In the genomic region with DNA sequence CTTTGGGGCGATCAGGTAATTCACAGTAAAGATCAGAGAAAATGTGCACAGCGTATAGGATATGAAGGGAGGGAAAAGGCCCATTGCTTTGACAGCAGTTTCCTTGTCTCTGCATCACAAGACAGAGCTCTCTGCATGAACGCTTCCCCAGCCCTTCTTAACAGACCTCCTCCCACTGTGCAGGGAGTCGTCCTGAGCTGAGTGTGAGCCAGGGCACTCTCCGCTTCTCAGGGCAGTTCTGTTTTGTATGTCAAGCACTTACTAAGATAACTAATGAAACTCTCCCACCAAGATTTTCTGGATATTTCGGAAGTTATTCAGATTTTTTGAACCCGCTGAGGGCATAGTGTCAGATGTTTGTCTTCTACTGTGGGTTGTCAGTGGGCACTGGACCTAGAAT, we compare ENCODE assay signal across 25 cellular contexts.
"Had no signal": no experiment of that assay in that cellular context is flagged by ENCODE, and none has a peak within 500 bp of the region (broad histone marks: within the 10 kb centered on the region; RNA-seq: fewer than 3 reads in every experiment).

No MANE protein-coding gene starts in this region.

- H3K36me3 Mint-ChIP-seq: stimulated activated effector memory CD8-positive, alpha-beta T cell treated with anti-CD3 and anti-CD28 coated beads, Interleukin-12 subunit alpha, Interleukin-12 subunit beta, amount 100 ng/mL, for 72 hours; type B pancreatic cell had no signal

- DNase-seq: activated CD4-positive, alpha-beta T cell treated with anti-CD3 and anti-CD28 coated beads, Interleukin-2, amount 10 ng/mL, durations not matched to agents 24 days and 14 days; activated CD4-positive, CD25-positive, alpha-beta regulatory T cell; activated CD8-positive, alpha-beta T cell treated with anti-CD3 and anti-CD28 coated beads for 36 hours; activated naive CD4-positive, alpha-beta T cell treated with anti-CD3 and anti-CD28 coated beads for 36 hours; activated naive CD8-positive, alpha-beta T cell treated with anti-CD3 and anti-CD28 coated beads, Interleukin-2, amount 50 U/mL, for 24 hours; activated T-cell treated with anti-CD3 and anti-CD28 coated beads, Interleukin-2, amount 50 U/mL, for 24 hours; aorta; brain microvascular endothelial cell; cerebellar nuclear complex; effector CD4-positive, alpha-beta T cell; gastrocnemius medialis; heart right ventricle; immature natural killer cell; left colon; lower lobe of right lung; ovary; right lobe of liver; SK-N-SH; stimulated activated CD4-positive, alpha-beta T cell treated with anti-CD3 and anti-CD28 coated beads, Interleukin-4, amount 100 ng/mL, for 1 hour; stomach had no signal

- H3K4me3 Mint-ChIP-seq: activated CD4-positive, alpha-beta T cell treated with anti-CD3 and anti-CD28 coated beads, Interleukin-2, amount 10 ng/mL, durations not matched to agents 24 days and 14 days; activated CD8-positive, alpha-beta T cell treated with anti-CD3 and anti-CD28 coated beads for 36 hours; activated naive CD4-positive, alpha-beta T cell treated with anti-CD3 and anti-CD28 coated beads for 36 hours; activated naive CD8-positive, alpha-beta T cell treated with anti-CD3 and anti-CD28 coated beads, Interleukin-2, amount 50 U/mL, for 24 hours; activated T-cell treated with anti-CD3 and anti-CD28 coated beads, Interleukin-2, amount 50 U/mL, for 24 hours; immature natural killer cell; stimulated activated effector memory CD8-positive, alpha-beta T cell treated with anti-CD3 and anti-CD28 coated beads, Interleukin-12 subunit alpha, Interleukin-12 subunit beta, amount 100 ng/mL, for 72 hours; T-helper 2 cell treated with Interferon-gamma antibody and Interleukin-4, amounts not matched to agents 5 μg/mL and 100 μg/mL, for 36 hours; type B pancreatic cell had no signal

- H3K9me3 Mint-ChIP-seq: activated CD8-positive, alpha-beta T cell treated with anti-CD3 and anti-CD28 coated beads for 36 hours; activated naive CD4-positive, alpha-beta T cell treated with anti-CD3 and anti-CD28 coated beads for 36 hours; activated naive CD8-positive, alpha-beta T cell treated with anti-CD3 and anti-CD28 coated beads, Interleukin-2, amount 50 U/mL, for 24 hours; activated T-cell treated with anti-CD3 and anti-CD28 coated beads, Interleukin-2, amount 50 U/mL, for 24 hours; activated T-helper 2 cell treated with anti-CD3 and anti-CD28 coated beads, Interferon-gamma antibody, Interleukin-2, Interleukin-4, amounts not matched to agents 10 μg/mL and 5 μg/mL and 100 μg/mL, durations not matched to agents 14 hours and 24 hours and 36 hours; immature natural killer cell; stimulated activated effector memory CD8-positive, alpha-beta T cell treated with anti-CD3 and anti-CD28 coated beads, Interleukin-12 subunit alpha, Interleukin-12 subunit beta, amount 100 ng/mL, for 72 hours; T-helper 2 cell treated with Interferon-gamma antibody and Interleukin-4, amounts not matched to agents 5 μg/mL and 100 μg/mL, for 36 hours; type B pancreatic cell had no signal

- H3K36me3 ChIP-seq: brain microvascular endothelial cell, lower lobe of right lung, ovary, right lobe of liver, stomach had no signal

- H3K4me1 ChIP-seq: gastrocnemius medialis, right lobe of liver had no signal

- H3K27me3 Mint-ChIP-seq: activated CD4-positive, alpha-beta T cell treated with anti-CD3 and anti-CD28 coated beads, Interleukin-2, amount 10 ng/mL, durations not matched to agents 24 days and 14 days; activated CD8-positive, alpha-beta T cell treated with anti-CD3 and anti-CD28 coated beads for 36 hours; activated naive CD8-positive, alpha-beta T cell treated with anti-CD3 and anti-CD28 coated beads, Interleukin-2, amount 50 U/mL, for 24 hours; activated T-cell treated with anti-CD3 and anti-CD28 coated beads, Interleukin-2, amount 50 U/mL, for 24 hours; type B pancreatic cell had no signal

- ATAC-seq: activated CD8-positive, alpha-beta T cell treated with anti-CD3 and anti-CD28 coated beads for 36 hours; activated naive CD8-positive, alpha-beta T cell treated with anti-CD3 and anti-CD28 coated beads, Interleukin-2, amount 50 U/mL, for 24 hours; gastrocnemius medialis; heart right ventricle; left colon; lower lobe of right lung; right lobe of liver; stimulated activated effector memory CD8-positive, alpha-beta T cell treated with anti-CD3 and anti-CD28 coated beads, Interleukin-12 subunit alpha, Interleukin-12 subunit beta, amount 100 ng/mL, for 72 hours had no signal

- H3K27me3 ChIP-seq: brain microvascular endothelial cell, gastrocnemius medialis, heart right ventricle, ovary, right lobe of liver, stomach had no signal

- H3K4me1 Mint-ChIP-seq: activated naive CD8-positive, alpha-beta T cell treated with anti-CD3 and anti-CD28 coated beads, Interleukin-2, amount 50 U/mL, for 24 hours; stimulated activated effector memory CD8-positive, alpha-beta T cell treated with anti-CD3 and anti-CD28 coated beads, Interleukin-12 subunit alpha, Interleukin-12 subunit beta, amount 100 ng/mL, for 72 hours had no signal

- H3K27ac Mint-ChIP-seq: activated CD4-positive, alpha-beta T cell treated with anti-CD3 and anti-CD28 coated beads, Interleukin-2, amount 10 ng/mL, durations not matched to agents 24 days and 14 days; activated CD8-positive, alpha-beta T cell treated with anti-CD3 and anti-CD28 coated beads for 36 hours; activated naive CD4-positive, alpha-beta T cell treated with anti-CD3 and anti-CD28 coated beads for 36 hours; activated naive CD8-positive, alpha-beta T cell treated with anti-CD3 and anti-CD28 coated beads, Interleukin-2, amount 50 U/mL, for 24 hours; activated T-cell treated with anti-CD3 and anti-CD28 coated beads, Interleukin-2, amount 50 U/mL, for 24 hours; activated T-helper 2 cell treated with anti-CD3 and anti-CD28 coated beads, Interferon-gamma antibody, Interleukin-2, Interleukin-4, amounts not matched to agents 10 μg/mL and 5 μg/mL and 100 μg/mL, durations not matched to agents 14 hours and 24 hours and 36 hours; stimulated activated effector memory CD8-positive, alpha-beta T cell treated with anti-CD3 and anti-CD28 coated beads, Interleukin-12 subunit alpha, Interleukin-12 subunit beta, amount 100 ng/mL, for 72 hours; T-helper 2 cell treated with Interferon-gamma antibody and Interleukin-4, amounts not matched to agents 5 μg/mL and 100 μg/mL, for 36 hours; type B pancreatic cell had no signal

- H3K9me3 ChIP-seq: gastrocnemius medialis, heart right ventricle, lower lobe of right lung, ovary, right lobe of liver, SK-N-SH, stomach had no signal

- H3K9ac ChIP-seq: SK-N-SH had no signal

- H3K27ac ChIP-seq: brain microvascular endothelial cell, gastrocnemius medialis, heart right ventricle, lower lobe of right lung, ovary, right lobe of liver, stomach had no signal

- H3K4me3 ChIP-seq: gastrocnemius medialis, heart right ventricle, lower lobe of right lung, ovary, right lobe of liver, smooth muscle cell, stomach had no signal

- H3K9me2 ChIP-seq: SK-N-SH had no signal

- H3K4me2 ChIP-seq: SK-N-SH, smooth muscle cell had no signal
